ENCODE assay signal across 19 cellular contexts in the genomic region with DNA sequence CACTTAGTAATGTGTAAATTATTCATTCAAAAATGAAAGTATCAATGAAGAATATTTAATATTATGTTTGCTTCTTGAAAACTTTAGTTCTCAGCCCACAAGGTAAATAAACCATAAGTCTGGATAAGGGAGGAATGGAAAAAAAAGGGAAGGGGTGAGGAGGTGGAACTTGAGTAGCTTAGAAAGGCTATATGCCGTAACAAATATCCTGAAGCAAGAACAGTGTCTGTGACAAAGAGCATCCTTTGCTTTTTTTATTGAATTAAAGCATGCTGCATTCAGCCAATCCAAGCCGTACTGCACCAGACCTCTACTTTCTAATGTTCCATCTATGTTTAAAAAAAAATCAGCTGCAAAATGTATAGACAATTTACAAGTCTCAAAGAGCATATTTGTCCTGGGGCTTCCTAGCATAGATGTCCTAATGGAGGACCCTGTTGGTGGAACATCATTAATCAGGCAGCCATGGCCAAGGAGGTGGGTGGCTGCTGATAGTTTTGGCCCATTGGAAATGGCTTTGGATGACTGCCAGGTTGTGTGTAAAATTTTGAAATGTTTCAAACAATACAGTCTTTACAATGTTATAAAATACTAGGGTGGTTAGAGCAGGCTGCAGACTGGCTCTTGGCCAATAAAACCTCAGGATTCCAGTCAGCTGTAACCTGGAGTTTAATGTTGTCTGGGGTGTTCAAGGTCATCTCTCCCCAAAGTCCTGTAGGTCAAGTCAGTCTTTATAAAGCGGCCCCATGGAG.
DNase-seq lines count a peak whose midpoint lies in the region; ATAC-seq and TF ChIP-seq lines count a peak whose summit lies in the region.
"Had no signal": no experiment of that assay in that cellular context is flagged by ENCODE, and none has a peak within 500 bp of the region (broad histone marks: within the 10 kb centered on the region; RNA-seq: fewer than 3 reads in every experiment).

No MANE protein-coding gene starts in this region.

- TF ChIP-seq CTCF in MCF 10A (IDR thresholded peaks at IDR 0.05; ENCODE audit: unreplicated experiment) (no peak), breast epithelium (IDR thresholded peaks at IDR 0.05) (no peak), fibroblast of pulmonary artery (IDR thresholded peaks at IDR 0.05; ENCODE audit: low read length, missing control alignments) (no peak)
- TF ChIP-seq CTCF in CD8-positive, alpha-beta T cell (IDR thresholded peaks at IDR 0.05) = no peak

- CTCF ChIA-PET in MCF 10A (lab: Yijun Ruan, JAX) = interaction anchor here (0.5 kb wide), 1 partner anchor 49 kb away, joined by 3 read pairs; no protein-coding TSS in a partner anchor
- CTCF ChIA-PET in CD4-positive, alpha-beta memory T cell (lab: Charles Lee; ENCODE audit: partially characterized antibody) = no interaction called here
- CTCF ChIA-PET in CD8-positive, alpha-beta T cell (lab: Charles Lee) = no interaction called here

- H3K27me3 ChIP-seq in breast epithelium = no peaks in the 10 kb centered on the region
- no peaks in the 10 kb centered on the region for H3K27me3 ChIP-seq in CD4-positive, alpha-beta memory T cell (ENCODE audit: insufficient read depth, low read length)
- no peaks in the 10 kb centered on the region for H3K27me3 ChIP-seq in CD8-positive, alpha-beta T cell (ENCODE audit: insufficient read depth, low read length)
- H3K27me3 ChIP-seq: esophagus muscularis mucosa, tibial nerve had no signal

- POLR2A ChIA-PET in MCF 10A (lab: Yijun Ruan, JAX) = no interaction called here
- POLR2A ChIA-PET in CD4-positive, alpha-beta memory T cell (lab: Charles Lee; ENCODE audit: partially characterized antibody) = no interaction called here
- POLR2A ChIA-PET in CD8-positive, alpha-beta T cell (lab: Charles Lee) = no interaction called here

- BruUV-seq in MCF 10A (replicated peaks; lab: Mats Ljungman, UMichigan) = no TSS peak

- intact Hi-C loops in MCF 10A (cut with micrococcal nuclease) (no loop called here), breast epithelium (cut with DNase I; ENCODE audit: low total_unique reads) (no loop called here)
- intact Hi-C loops in CD4-positive, alpha-beta memory T cell (cut with micrococcal nuclease) = no loop called here
- intact Hi-C loops in CD8-positive, alpha-beta T cell (cut with DNase I, micrococcal nuclease) = loop anchor here in 1 of 2 experiments (10.0 kb wide), 1 partner anchor 60 kb away; no protein-coding TSS in a partner anchor

- no peak overlapping the region for H3K27ac Mint-ChIP-seq in MCF 10A (ENCODE audit: low read depth, unreplicated experiment)
- no peak overlapping the region for H3K27ac Mint-ChIP-seq in CD4-positive, alpha-beta memory T cell
- no peak overlapping the region for H3K27ac Mint-ChIP-seq in CD8-positive, alpha-beta T cell
- H3K27ac Mint-ChIP-seq: CD4-positive, alpha-beta T cell; stimulated activated effector memory CD8-positive, alpha-beta T cell treated with anti-CD3 and anti-CD28 coated beads, Interleukin-12 subunit alpha, Interleukin-12 subunit beta, amount 100 ng/mL, for 72 hours had no signal

- H3K9me3 ChIP-seq in breast epithelium = no peaks in the 10 kb centered on the region
- H3K9me3 ChIP-seq in CD4-positive, alpha-beta memory T cell (ENCODE audit: control insufficient read depth in 1 of 2, low read length in 2 of 2) = no peaks in the 10 kb centered on the region
- no peaks in the 10 kb centered on the region for H3K9me3 ChIP-seq in CD8-positive, alpha-beta T cell (ENCODE audit: low read length)
- H3K9me3 ChIP-seq: A549, esophagus muscularis mucosa, tibial nerve had no signal

- TF ChIP-seq POLR2A in breast epithelium (IDR thresholded peaks at IDR 0.05) = no peak

- H3K36me3 ChIP-seq in breast epithelium = no peaks in the 10 kb centered on the region
- no peaks in the 10 kb centered on the region for H3K36me3 ChIP-seq in CD4-positive, alpha-beta memory T cell (ENCODE audit: insufficient read depth, low read length)
- H3K36me3 ChIP-seq in CD8-positive, alpha-beta T cell (ENCODE audit: insufficient read depth, low read length) = no peaks in the 10 kb centered on the region
- H3K36me3 ChIP-seq: esophagus muscularis mucosa, tibial nerve had no signal

- no peaks in the 10 kb centered on the region for H3K4me1 ChIP-seq in breast epithelium
- no peaks in the 10 kb centered on the region for H3K4me1 ChIP-seq in CD4-positive, alpha-beta memory T cell (ENCODE audit: insufficient read depth, low read length)
- H3K4me1 ChIP-seq in CD8-positive, alpha-beta T cell (ENCODE audit: insufficient read depth, low read length) = no peaks in the 10 kb centered on the region
- H3K4me1 ChIP-seq: A549, esophagus muscularis mucosa, tibial nerve had no signal

- H3K4me1 Mint-ChIP-seq in MCF 10A (ENCODE audit: insufficient read depth, unreplicated experiment) = no peaks in the 10 kb centered on the region
- no peaks in the 10 kb centered on the region for H3K4me1 Mint-ChIP-seq in CD4-positive, alpha-beta memory T cell
- H3K4me1 Mint-ChIP-seq in CD8-positive, alpha-beta T cell (ENCODE audit: low read depth) = no peaks in the 10 kb centered on the region
- H3K4me1 Mint-ChIP-seq: stimulated activated effector memory CD8-positive, alpha-beta T cell treated with anti-CD3 and anti-CD28 coated beads, Interleukin-12 subunit alpha, Interleukin-12 subunit beta, amount 100 ng/mL, for 72 hours had no signal

- H3K9me3 Mint-ChIP-seq in MCF 10A (ENCODE audit: unreplicated experiment) = no peaks in the 10 kb centered on the region
- H3K9me3 Mint-ChIP-seq in CD4-positive, alpha-beta memory T cell = peaks cover 0 to 5% (median 0%) of the 10 kb centered on the region in 8 donors
- peaks cover 2% of the 10 kb centered on the region for H3K9me3 Mint-ChIP-seq in CD8-positive, alpha-beta T cell

- H3K27me3 Mint-ChIP-seq in MCF 10A (ENCODE audit: insufficient read depth, unreplicated experiment) = no peaks in the 10 kb centered on the region
- H3K27me3 Mint-ChIP-seq in CD4-positive, alpha-beta memory T cell = no peaks in the 10 kb centered on the region
- no peaks in the 10 kb centered on the region for H3K27me3 Mint-ChIP-seq in CD8-positive, alpha-beta T cell (ENCODE audit: low read depth)
- H3K27me3 Mint-ChIP-seq: CD4-positive, alpha-beta T cell had no signal

- no peak overlapping the region for H3K4me3 Mint-ChIP-seq in MCF 10A (ENCODE audit: unreplicated experiment)
- H3K4me3 Mint-ChIP-seq in CD4-positive, alpha-beta memory T cell = no peak overlapping the region
- H3K4me3 Mint-ChIP-seq in CD8-positive, alpha-beta T cell = no peak overlapping the region
- H3K4me3 Mint-ChIP-seq: CD4-positive, alpha-beta T cell; stimulated activated effector memory CD8-positive, alpha-beta T cell treated with anti-CD3 and anti-CD28 coated beads, Interleukin-12 subunit alpha, Interleukin-12 subunit beta, amount 100 ng/mL, for 72 hours had no signal

- ATAC-seq in CD8-positive, alpha-beta T cell = no peak
- ATAC-seq in GM21390 (IDR thresholded peaks at IDR 0.05; ENCODE audit: unreplicated experiment) = no peak
- ATAC-seq: A549; GM12878; stimulated activated effector memory CD8-positive, alpha-beta T cell treated with anti-CD3 and anti-CD28 coated beads, Interleukin-12 subunit alpha, Interleukin-12 subunit beta, amount 100 ng/mL, for 72 hours had no signal

- DNase-seq in MCF 10A (ENCODE audit: unreplicated experiment) (peak; percentile 13), breast epithelium (ENCODE audit: low spot score in 2 of 2) (no peak), NCI-H69 (lab: John Stamatoyannopoulos, UW) (peak; percentile 96), fibroblast of pulmonary artery (ENCODE audit: low read depth) (peak; percentile 29)
- DNase-seq in CD4-positive, alpha-beta memory T cell = no peak
- no peak for DNase-seq in CD8-positive, alpha-beta T cell
- DNase-seq in stimulated activated CD4-positive, alpha-beta T cell treated with anti-CD3 and anti-CD28 coated beads, Interleukin-4, amount 100 ng/mL, for 4 hours = no peak
- DNase-seq: activated CD4-positive, alpha-beta T cell treated with anti-CD3 and anti-CD28 coated beads for 1 hour; activated gamma-delta T cell treated with Interleukin-2 at 50 U/mL for 16 hours; CD4-positive, alpha-beta T cell; H7; NCI-H1436; Right ventricle myocardium superior had no signal

- no peaks in the 10 kb centered on the region for H3K36me3 Mint-ChIP-seq in MCF 10A (ENCODE audit: insufficient read depth, unreplicated experiment)
- no peaks in the 10 kb centered on the region for H3K36me3 Mint-ChIP-seq in CD4-positive, alpha-beta memory T cell
- H3K36me3 Mint-ChIP-seq in CD8-positive, alpha-beta T cell = no peaks in the 10 kb centered on the region
- H3K36me3 Mint-ChIP-seq: stimulated activated effector memory CD8-positive, alpha-beta T cell treated with anti-CD3 and anti-CD28 coated beads, Interleukin-12 subunit alpha, Interleukin-12 subunit beta, amount 100 ng/mL, for 72 hours had no signal

- no peak overlapping the region for H3K27ac ChIP-seq in breast epithelium
- no peak overlapping the region for H3K27ac ChIP-seq in CD4-positive, alpha-beta memory T cell (ENCODE audit: low read depth, low read length)
- no peak overlapping the region for H3K27ac ChIP-seq in CD8-positive, alpha-beta T cell (ENCODE audit: low read depth, low read length)
- H3K27ac ChIP-seq: A549, esophagus muscularis mucosa, tibial nerve had no signal

- no peak overlapping the region for H3K4me3 ChIP-seq in breast epithelium
- H3K4me3 ChIP-seq in fibroblast of pulmonary artery (replicated peaks; ENCODE audit: low read depth, low read length) = no peak overlapping the region
- H3K4me3 ChIP-seq in CD4-positive, alpha-beta memory T cell (ENCODE audit: low read length in 2 of 2) = no peak overlapping the region
- H3K4me3 ChIP-seq in CD8-positive, alpha-beta T cell (ENCODE audit: low read depth, low read length) = no peak overlapping the region
- H3K4me3 ChIP-seq: A549, esophagus muscularis mucosa, GM12878, tibial nerve had no signal

Comparison
In these comparisons a context has a peak if more than half of its experiments do, and no peak if none do; other contexts are left out.
1. DNase-seq: peak in MCF 10A (single experiment), NCI-H69 (single experiment) and fibroblast of pulmonary artery (single experiment); none in breast epithelium (0 of 2), CD4-positive, alpha-beta memory T cell (0 of 5), CD8-positive, alpha-beta T cell (0 of 7) and stimulated activated CD4-positive, alpha-beta T cell treated with anti-CD3 and anti-CD28 coated beads, Interleukin-4, amount 100 ng/mL, for 4 hours (0 of 2).